In genomic region chr2:128287780-128288735, GRCh38 we compare ENCODE assay signal across 1 cellular context.
TF ChIP-seq lines count a peak whose summit lies in the region.

No MANE protein-coding gene starts in this region.

TF ChIP-seq in H1, 55 proteins besides CTCF, POLR2A, EP300 and RAD21:
- no peak for TF ChIP-seq CTBP2 (IDR thresholded peaks at IDR 0.05; ENCODE audit: borderline replicate concordance, insufficient read depth, insufficient read length, low read length)
